14 cellular contexts compared by ENCODE assay signal in genomic region chr20:41408131-41408789, GRCh38. TPM values are rescaled to one million over a fixed set of nuclear protein-coding genes. Genes with fewer than 3 reads are reported as not detected.
A peak's percentile ranks its signal among the peaks of the same experiment; 100 is the strongest.
DNase-seq lines count a peak whose midpoint lies in the region; ATAC-seq and TF ChIP-seq lines count a peak whose summit lies in the region.
"Had no signal": no experiment of that assay in that cellular context is flagged by ENCODE, and none has a peak within 500 bp of the region (broad histone marks: within the 10 kb centered on the region; RNA-seq: fewer than 3 reads in every experiment).

No MANE protein-coding gene starts in this region.

- no peak overlapping the region for H3K4me3 Mint-ChIP-seq in CD8-positive, alpha-beta T cell
- H3K4me3 Mint-ChIP-seq in brain, result no peak overlapping the region

- no peaks in the 10 kb centered on the region for H3K27me3 ChIP-seq in CD8-positive, alpha-beta T cell (ENCODE audit: insufficient read depth, low read length)
- H3K27me3 ChIP-seq in Peyer's patch, result no peaks in the 10 kb centered on the region
- H3K27me3 ChIP-seq: breast epithelium, hepatocyte, pancreas had no signal

- POLR2A ChIA-PET in CD8-positive, alpha-beta T cell (lab: Charles Lee), result no interaction called here

- no peaks in the 10 kb centered on the region for H3K27me3 Mint-ChIP-seq in CD8-positive, alpha-beta T cell (ENCODE audit: low read depth)
- no peaks in the 10 kb centered on the region for H3K27me3 Mint-ChIP-seq in brain

- TF ChIP-seq CTCF in CD8-positive, alpha-beta T cell (IDR thresholded peaks at IDR 0.05), result no peak
- TF ChIP-seq CTCF in brain (conservative IDR thresholded peaks at IDR 0.05), result no peak
- TF ChIP-seq CTCF in Peyer's patch (IDR thresholded peaks at IDR 0.05), result no peak

- no peak for ATAC-seq in CD8-positive, alpha-beta T cell
- ATAC-seq in HG03280 (IDR thresholded peaks at IDR 0.05; ENCODE audit: unreplicated experiment), result peak; percentile 70
- no peak for ATAC-seq in GM18517 (IDR thresholded peaks at IDR 0.05; ENCODE audit: unreplicated experiment)

- H3K9me3 Mint-ChIP-seq in CD8-positive, alpha-beta T cell, result no peaks in the 10 kb centered on the region
- H3K9me3 Mint-ChIP-seq in brain, result no peaks in the 10 kb centered on the region

- peaks cover 50% of the 10 kb centered on the region for H3K36me3 ChIP-seq in CD8-positive, alpha-beta T cell (ENCODE audit: insufficient read depth, low read length)
- peaks cover 0 to 75% (median 0%) of the 10 kb centered on the region in 3 donors for H3K36me3 ChIP-seq in Peyer's patch

- no peak for DNase-seq in CD8-positive, alpha-beta T cell
- DNase-seq in GM19238 (ENCODE audit: insufficient read length, low spot score) (peak; percentile 30), RKO (ENCODE audit: low spot score) (no peak), Peyer's patch (no peak)
- DNase-seq in central memory CD4-positive, alpha-beta T cell, result no peak
- DNase-seq: DMS53, NCI-H2107, pancreas had no signal

- CTCF ChIA-PET in CD8-positive, alpha-beta T cell (lab: Charles Lee), result no interaction called here

- intact Hi-C loops in CD8-positive, alpha-beta T cell (cut with DNase I, micrococcal nuclease), result no loop called here

- peaks cover 20% of the 10 kb centered on the region for H3K4me1 Mint-ChIP-seq in CD8-positive, alpha-beta T cell (ENCODE audit: low read depth)
- H3K4me1 Mint-ChIP-seq in brain, result peaks cover 38% of the 10 kb centered on the region

- peak overlapping the region; percentile 12 for H3K27ac ChIP-seq in CD8-positive, alpha-beta T cell (ENCODE audit: low read depth, low read length)
- H3K27ac ChIP-seq in Peyer's patch, result no peak overlapping the region
- H3K27ac ChIP-seq: hepatocyte, pancreas, VCaP had no signal

- no peak overlapping the region for H3K4me3 ChIP-seq in CD8-positive, alpha-beta T cell (ENCODE audit: low read depth, low read length)
- no peak overlapping the region for H3K4me3 ChIP-seq in Peyer's patch
- H3K4me3 ChIP-seq: breast epithelium, hepatocyte, pancreas had no signal

- no peak for TF ChIP-seq POLR2A in Peyer's patch (IDR thresholded peaks at IDR 0.05)

- H3K9me3 ChIP-seq in CD8-positive, alpha-beta T cell (ENCODE audit: low read length), result no peaks in the 10 kb centered on the region
- H3K9me3 ChIP-seq in Peyer's patch, result no peaks in the 10 kb centered on the region
- H3K9me3 ChIP-seq: breast epithelium, pancreas had no signal

- peak overlapping the region; percentile 70 for H3K27ac Mint-ChIP-seq in CD8-positive, alpha-beta T cell
- H3K27ac Mint-ChIP-seq in brain, result peak overlapping the region; percentile 13 to 90 (median 71)

- H3K36me3 Mint-ChIP-seq in CD8-positive, alpha-beta T cell, result peaks cover 95% of the 10 kb centered on the region
- peaks cover 70% of the 10 kb centered on the region for H3K36me3 Mint-ChIP-seq in brain

- peaks cover 15% of the 10 kb centered on the region for H3K4me1 ChIP-seq in CD8-positive, alpha-beta T cell (ENCODE audit: insufficient read depth, low read length)
- H3K4me1 ChIP-seq in Peyer's patch, result no peaks in the 10 kb centered on the region
- H3K4me1 ChIP-seq: pancreas had no signal

RNA-seq across cellular contexts. Expression of gene EMILIN3, which starts 41.6 kb away (rescaled TPM):
- not detected for total RNA-seq in CD8-positive, alpha-beta T cell
- 18.6 TPM for polyA plus RNA-seq in brain (ENCODE audit: insufficient read depth, low read depth, low replicate concordance)
- under 1 TPM in 1 of 4 donors, not detected in 3; 0.66 TPM for total RNA-seq in Peyer's patch
